In the genomic region with DNA sequence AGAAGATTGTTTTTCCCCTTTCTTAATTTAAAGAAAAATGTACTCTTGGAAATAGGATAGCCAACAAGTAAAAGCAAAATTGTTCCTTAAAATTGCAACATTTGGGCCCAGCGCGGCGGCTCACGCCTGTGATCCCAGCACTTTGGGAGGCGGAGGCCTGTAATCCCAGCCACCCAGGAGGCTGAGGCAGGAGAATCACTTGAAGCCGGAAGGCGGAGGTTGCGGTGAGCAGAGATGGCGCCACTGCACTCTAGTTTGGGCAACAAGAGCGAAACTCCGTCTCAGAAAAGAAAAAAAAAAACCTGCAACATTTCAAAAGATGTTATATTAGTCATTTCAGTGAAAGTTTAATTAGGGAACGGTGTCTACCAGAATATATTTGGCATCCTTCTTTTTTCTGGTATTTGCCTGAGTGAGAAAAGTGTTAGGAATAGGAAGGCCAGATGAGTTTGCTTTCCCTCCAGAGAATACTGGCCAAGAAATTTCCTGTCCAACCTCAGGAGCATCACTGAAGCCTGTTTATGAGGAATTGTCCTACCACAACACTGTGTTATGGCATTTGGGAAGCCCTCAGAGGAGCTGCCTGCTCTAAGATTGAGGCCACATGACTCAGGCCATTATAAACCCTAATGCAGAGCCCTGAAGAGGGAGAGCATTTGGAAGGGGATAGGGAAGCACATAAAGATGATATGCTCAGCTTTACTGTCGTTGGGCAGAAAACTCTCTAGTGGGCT, we compare ENCODE assay signal across 17 cellular contexts. TPM values are rescaled to one million over a fixed set of nuclear protein-coding genes. Genes with fewer than 3 reads are reported as not detected.
DNase-seq lines count a peak whose midpoint lies in the region; ATAC-seq and TF ChIP-seq lines count a peak whose summit lies in the region.
"Had no signal": no experiment of that assay in that cellular context is flagged by ENCODE, and none has a peak within 500 bp of the region (broad histone marks: within the 10 kb centered on the region; RNA-seq: fewer than 3 reads in every experiment).

No MANE protein-coding gene starts in this region.

- H3K27me3 Mint-ChIP-seq in neural progenitor cell (ENCODE audit: insufficient read depth, low read depth) = peaks cover 7% of the 10 kb centered on the region
- H3K27me3 Mint-ChIP-seq in activated CD4-positive, alpha-beta T cell treated with anti-CD3 and anti-CD28 coated beads, Interleukin-2, amount 10 ng/mL, durations not matched to agents 7 days and 5 days = peaks cover 29% of the 10 kb centered on the region

- H3K27me3 ChIP-seq in fibroblast of lung (ENCODE audit: control insufficient read depth, insufficient read depth, low read length) = no peaks in the 10 kb centered on the region
- no peaks in the 10 kb centered on the region for H3K27me3 ChIP-seq in neural progenitor cell

- no peaks in the 10 kb centered on the region for H4K20me1 ChIP-seq in fibroblast of lung (ENCODE audit: control insufficient read depth, extremely low read depth, insufficient read depth, low read length)
- H4K20me1 ChIP-seq in neural progenitor cell (ENCODE audit: low read depth) = peaks cover 25% of the 10 kb centered on the region

- H3K36me3 Mint-ChIP-seq in neural progenitor cell = peaks cover 5% of the 10 kb centered on the region
- H3K36me3 Mint-ChIP-seq in activated naive CD4-positive, alpha-beta T cell treated with anti-CD3 and anti-CD28 coated beads, Interleukin-2, amount 50 U/mL, for 72 hours = peaks cover 5 to 6% of the 10 kb centered on the region in 2 donors
- H3K36me3 Mint-ChIP-seq in activated CD4-positive, alpha-beta T cell treated with anti-CD3 and anti-CD28 coated beads, Interleukin-2, amount 10 ng/mL, durations not matched to agents 7 days and 5 days (ENCODE audit: low read depth) = no peaks in the 10 kb centered on the region
- H3K36me3 Mint-ChIP-seq: activated naive CD8-positive, alpha-beta T cell had no signal

- peaks cover 30% of the 10 kb centered on the region for H3K79me2 ChIP-seq in fibroblast of lung (ENCODE audit: control insufficient read depth, insufficient read depth, low read length)
- peaks cover 50% of the 10 kb centered on the region for H3K79me2 ChIP-seq in neural progenitor cell (ENCODE audit: low read depth)

- peaks cover 56% of the 10 kb centered on the region for H3F3A ChIP-seq in neural progenitor cell (ENCODE audit: low read depth)

- DNase-seq in AG10803 (ENCODE audit: low read depth) = peak; percentile 72
- peak; percentile 44 for DNase-seq in LHCN-M2 (ENCODE audit: low read depth)
- DNase-seq in fibroblast of lung (ENCODE audit: low read depth in 2 of 2) = peak in 1 of 2 donors; percentile 34
- DNase-seq in neural progenitor cell (ENCODE audit: low spot score) = peak; percentile 39
- no peak for DNase-seq in activated naive CD4-positive, alpha-beta T cell treated with anti-CD3 and anti-CD28 coated beads, Interleukin-2, amount 50 U/mL, for 72 hours (ENCODE audit: low spot score in 2 of 2)
- no peak for DNase-seq in NCI-H748 (lab: John Stamatoyannopoulos, UW; ENCODE audit: unreplicated experiment)
- DNase-seq in activated CD4-positive, alpha-beta T cell treated with anti-CD3 and anti-CD28 coated beads, Interleukin-2, amount 10 ng/mL, durations not matched to agents 7 days and 5 days = no peak
- DNase-seq: dermis blood vessel endothelial cell; glutamatergic neuron; H7; NCI-H187 treated with DMSO at 0.1 percent for 48 hours; NK-92 treated with Interleukin-12 subunit alpha and Interleukin-12 subunit beta, amount 100 ng/mL, for 24 hours; T-helper 2 cell; transverse colon had no signal

- POLR2A ChIA-PET in activated CD4-positive, alpha-beta T cell treated with anti-CD3 and anti-CD28 coated beads, Interleukin-2, amount 10 ng/mL, durations not matched to agents 7 days and 5 days (lab: Charles Lee) = no interaction called here

- H3K4me1 Mint-ChIP-seq in neural progenitor cell = peaks cover 37% of the 10 kb centered on the region
- H3K4me1 Mint-ChIP-seq in activated CD4-positive, alpha-beta T cell treated with anti-CD3 and anti-CD28 coated beads, Interleukin-2, amount 10 ng/mL, durations not matched to agents 7 days and 5 days = peaks cover 20% of the 10 kb centered on the region

- ATAC-seq in GM18907 (IDR thresholded peaks at IDR 0.05; ENCODE audit: unreplicated experiment) = no peak
- no peak for ATAC-seq in activated naive CD4-positive, alpha-beta T cell treated with anti-CD3 and anti-CD28 coated beads, Interleukin-2, amount 50 U/mL, for 72 hours

- H3K4me3 ChIP-seq in AG10803 (ENCODE audit: low read length) (no peak overlapping the region), fibroblast of lung (replicated peaks in 1 of 4; ENCODE audit: control extremely low read depth in 1 of 4, insufficient read depth in 1 of 4, low read depth in 3 of 4, low read length in 4 of 4) (no peak overlapping the region), neural progenitor cell (peak overlapping the region; percentile 76)
- H3K4me3 ChIP-seq: transverse colon had no signal

- peak overlapping the region; percentile 21 for H2AFZ ChIP-seq in fibroblast of lung (ENCODE audit: low read length)
- H2AFZ ChIP-seq in neural progenitor cell (replicated peaks) = peak overlapping the region; percentile 43

- H3K9ac ChIP-seq in fibroblast of lung (ENCODE audit: insufficient read depth, low read length) (no peak overlapping the region), neural progenitor cell (no peak overlapping the region)

- H3K9me3 ChIP-seq in fibroblast of lung (ENCODE audit: control insufficient read depth, insufficient read depth, low read depth, low read length) (no peaks in the 10 kb centered on the region), neural progenitor cell (ENCODE audit: low read depth) (no peaks in the 10 kb centered on the region)
- H3K9me3 ChIP-seq: transverse colon had no signal

- H3K4me3 Mint-ChIP-seq in neural progenitor cell = peak overlapping the region; percentile 96
- H3K4me3 Mint-ChIP-seq in activated CD4-positive, alpha-beta T cell treated with anti-CD3 and anti-CD28 coated beads, Interleukin-2, amount 10 ng/mL, durations not matched to agents 7 days and 5 days = no peak overlapping the region
- H3K4me3 Mint-ChIP-seq: activated naive CD8-positive, alpha-beta T cell had no signal

- no peak overlapping the region for H3K27ac ChIP-seq in fibroblast of lung (ENCODE audit: insufficient read depth, low read length)
- peak overlapping the region; percentile 65 for H3K27ac ChIP-seq in neural progenitor cell
- H3K27ac ChIP-seq: C4-2B, transverse colon had no signal

- no peaks in the 10 kb centered on the region for H3K9me3 Mint-ChIP-seq in neural progenitor cell
- no peaks in the 10 kb centered on the region for H3K9me3 Mint-ChIP-seq in activated naive CD4-positive, alpha-beta T cell treated with anti-CD3 and anti-CD28 coated beads, Interleukin-2, amount 50 U/mL, for 72 hours
- H3K9me3 Mint-ChIP-seq in activated CD4-positive, alpha-beta T cell treated with anti-CD3 and anti-CD28 coated beads, Interleukin-2, amount 10 ng/mL, durations not matched to agents 7 days and 5 days = no peaks in the 10 kb centered on the region

- H3K4me1 ChIP-seq in fibroblast of lung (ENCODE audit: control insufficient read depth, extremely low read depth, insufficient read depth, low read length) = no peaks in the 10 kb centered on the region
- H3K4me1 ChIP-seq in neural progenitor cell = peaks cover 32% of the 10 kb centered on the region

- no peaks in the 10 kb centered on the region for H3K36me3 ChIP-seq in fibroblast of lung (ENCODE audit: control insufficient read depth, insufficient read depth, low read length)
- H3K36me3 ChIP-seq in neural progenitor cell = no peaks in the 10 kb centered on the region
- H3K36me3 ChIP-seq: transverse colon had no signal

- TF ChIP-seq CTCF in AG10803 (conservative IDR thresholded peaks at IDR 0.05; ENCODE audit: low read length) (no peak), fibroblast of lung (conservative IDR thresholded peaks at IDR 0.05 in 1 of 2, IDR thresholded peaks at IDR 0.05 in 1 of 2; ENCODE audit: low read depth in 1 of 2, low read length in 2 of 2) (no peak), neural progenitor cell (IDR thresholded peaks at IDR 0.05) (no peak)

- CTCF ChIA-PET in activated CD4-positive, alpha-beta T cell treated with anti-CD3 and anti-CD28 coated beads, Interleukin-2, amount 10 ng/mL, durations not matched to agents 7 days and 5 days (lab: Charles Lee) = no interaction called here

- H3K27ac Mint-ChIP-seq in neural progenitor cell = peak overlapping the region; percentile 84
- H3K27ac Mint-ChIP-seq in activated naive CD4-positive, alpha-beta T cell treated with anti-CD3 and anti-CD28 coated beads, Interleukin-2, amount 50 U/mL, for 72 hours = no peak overlapping the region
- H3K27ac Mint-ChIP-seq in activated CD4-positive, alpha-beta T cell treated with anti-CD3 and anti-CD28 coated beads, Interleukin-2, amount 10 ng/mL, durations not matched to agents 7 days and 5 days = no peak overlapping the region
- H3K27ac Mint-ChIP-seq: activated naive CD8-positive, alpha-beta T cell had no signal

- no peak overlapping the region for H3K4me2 ChIP-seq in fibroblast of lung (ENCODE audit: extremely low read depth, insufficient read depth, low read length)
- peak overlapping the region; percentile 88 for H3K4me2 ChIP-seq in neural progenitor cell

RNA-seq across cellular contexts. Expression of gene GJA1, which starts 1.2 kb away (rescaled TPM):
- total RNA-seq in LHCN-M2 (2014; rRNA removed) (8.3 and 9.0 TPM in 2 replicates), fibroblast of lung (154 and 209 TPM in 2 replicates), neural progenitor cell (ENCODE audit: low replicate concordance) (498 and 622 TPM in 2 replicates)
- polyA plus RNA-seq in LHCN-M2 (2012) = 3.9 TPM
- polyA plus RNA-seq in fibroblast of lung = 77.8 and 274 TPM in 2 replicates
- polyA plus RNA-seq in fibroblast of lung (2012) = 46.6 and 170 TPM in 2 replicates
- polyA minus RNA-seq in fibroblast of lung (ENCODE audit: low replicate concordance) = 29.0 and 126 TPM in 2 replicates
- total RNA-seq in activated naive CD4-positive, alpha-beta T cell treated with anti-CD3 and anti-CD28 coated beads, Interleukin-2, amount 50 U/mL, for 72 hours = under 1 TPM; 0.08 to 0.16 TPM
- not detected for total RNA-seq in activated CD4-positive, alpha-beta T cell treated with anti-CD3 and anti-CD28 coated beads, Interleukin-2, amount 10 ng/mL, durations not matched to agents 7 days and 5 days

Comparison
In these comparisons a context has a peak if more than half of its experiments do, and no peak if none do; other contexts are left out.
1. DNase-seq: peak in AG10803 (single experiment), LHCN-M2 (single experiment) and neural progenitor cell (single experiment); none in activated naive CD4-positive, alpha-beta T cell treated with anti-CD3 and anti-CD28 coated beads, Interleukin-2, amount 50 U/mL, for 72 hours (0 of 2), NCI-H748 (single experiment) and activated CD4-positive, alpha-beta T cell treated with anti-CD3 and anti-CD28 coated beads, Interleukin-2, amount 10 ng/mL, durations not matched to agents 7 days and 5 days (single experiment).
2. RNA of gene GJA1, which starts 1.2 kb away (total RNA-seq): 498 to 622 TPM in neural progenitor cell and 154 to 209 TPM in fibroblast of lung; 8.3 to 9.0 TPM in LHCN-M2, 0.08 to 0.16 TPM in activated naive CD4-positive, alpha-beta T cell treated with anti-CD3 and anti-CD28 coated beads, Interleukin-2, amount 50 U/mL, for 72 hours and not detected in activated CD4-positive, alpha-beta T cell treated with anti-CD3 and anti-CD28 coated beads, Interleukin-2, amount 10 ng/mL, durations not matched to agents 7 days and 5 days; every median in the first group is over 10 times any median in the second.